ENCODE assay signal across 1 cellular context in genomic region chr15:40755821-40756220, GRCh38.
TF ChIP-seq lines count a peak whose summit lies in the region.

No MANE protein-coding gene starts in this region.

TF ChIP-seq in HepG2, 621 proteins besides CTCF, POLR2A, EP300 and RAD21:
- TF ChIP-seq BHLHE40 (IDR thresholded peaks at IDR 0.05; ENCODE audit: low read length), result 0 out of 2 replicates have a peak, but pooled peaks have one; percentile 24
- no peak for TF ChIP-seq HOXA5 (CRISPR knock-in tag; IDR thresholded peaks at IDR 0.05)
